Comparison of ENCODE assay signal across 1 cellular context in genomic region chr5:85017271-85017670, GRCh38.
TF ChIP-seq lines count a peak whose summit lies in the region.

No MANE protein-coding gene starts in this region.

TF ChIP-seq in HepG2, 621 proteins besides CTCF, POLR2A, EP300 and RAD21 (continued from another document):
- no peak for TF ChIP-seq ZHX2 (IDR thresholded peaks at IDR 0.05; ENCODE audit: low read depth)
- no peak for TF ChIP-seq ZHX2 (CRISPR knock-in tag; IDR thresholded peaks at IDR 0.05; ENCODE audit: borderline replicate concordance)
- no peak for TF ChIP-seq GPN1 (CRISPR knock-in tag; IDR thresholded peaks at IDR 0.05; ENCODE audit: borderline replicate concordance)
- TF ChIP-seq HNRNPUL1 (IDR thresholded peaks at IDR 0.05; ENCODE audit: low read depth, low read length): no peak
- no peak for TF ChIP-seq ZNF234 (CRISPR knock-in tag; conservative IDR thresholded peaks at IDR 0.05)
- no peak for TF ChIP-seq REXO4 (CRISPR knock-in tag; IDR thresholded peaks at IDR 0.05; ENCODE audit: borderline replicate concordance)
- TF ChIP-seq ZNF737 (CRISPR knock-in tag; IDR thresholded peaks at IDR 0.05; ENCODE audit: borderline replicate concordance): no peak
- no peak for TF ChIP-seq ZNF543 (CRISPR knock-in tag; IDR thresholded peaks at IDR 0.05)
- no peak for TF ChIP-seq ATF2 (CRISPR knock-in tag; IDR thresholded peaks at IDR 0.05)
- no peak for TF ChIP-seq ELF3 (CRISPR knock-in tag; IDR thresholded peaks at IDR 0.05)
- no peak for TF ChIP-seq ARNT2 (CRISPR knock-in tag; IDR thresholded peaks at IDR 0.05; ENCODE audit: low read depth)
- TF ChIP-seq PAF1 (CRISPR knock-in tag; IDR thresholded peaks at IDR 0.05): no peak
- TF ChIP-seq NFIB (CRISPR knock-in tag; IDR thresholded peaks at IDR 0.05; ENCODE audit: borderline replicate concordance): no peak
- TF ChIP-seq RFXANK (CRISPR knock-in tag; IDR thresholded peaks at IDR 0.05): no peak
